ENCODE assay signal across 8 cellular contexts in genomic region chr10:72626444-72626754, GRCh38. TPM values are rescaled to one million over a fixed set of nuclear protein-coding genes. Genes with fewer than 3 reads are reported as not detected.
DNase-seq lines count a peak whose midpoint lies in the region; ATAC-seq and TF ChIP-seq lines count a peak whose summit lies in the region.

No MANE protein-coding gene starts in this region.

- CTCF ChIA-PET in HCT116 (lab: Charles Lee): no interaction called here

- TSS peak; percentile 92 for BruUV-seq in HCT116 (replicated peaks; lab: Mats Ljungman, UMichigan)

- RAD21 ChIA-PET in HCT116 (lab: Charles Lee; ENCODE audit: low non-redundant PET in 1 of 2, low total read pairs in 2 of 2, uncharacterized antibody in 2 of 2, unreplicated experiment in 2 of 2): no interaction called here

- H3K4me2 ChIP-seq in HCT116 (ENCODE audit: low read length) (peak overlapping the region; percentile 71), smooth muscle cell (peak overlapping the region; percentile 84)

- H4K20me1 ChIP-seq in HCT116 (ENCODE audit: insufficient read depth) (no peaks in the 10 kb centered on the region), smooth muscle cell (ENCODE audit: low read depth) (peaks cover 4% of the 10 kb centered on the region)

- no peaks in the 10 kb centered on the region for H3F3A ChIP-seq in smooth muscle cell (ENCODE audit: low read depth)

- H3K4me1 ChIP-seq in HCT116 (ENCODE audit: control insufficient read depth in 1 of 2, insufficient read depth in 2 of 2, low read length in 2 of 2): peaks cover 2 to 18% of the 10 kb centered on the region in 2 experiments; a peak in 3 of 4 replicates
- peaks cover 13% of the 10 kb centered on the region for H3K4me1 ChIP-seq in smooth muscle cell (ENCODE audit: low read depth)

- H3K9me3 ChIP-seq in HCT116 (ENCODE audit: control insufficient read depth in 1 of 2, insufficient read depth in 1 of 2, low read depth in 1 of 2, low read length in 2 of 2) (no peaks in the 10 kb centered on the region), WERI-Rb-1 (ENCODE audit: severe bottlenecking) (peaks cover 6% of the 10 kb centered on the region), smooth muscle cell (replicated peaks; ENCODE audit: low read depth) (no peaks in the 10 kb centered on the region)

- no peak for ATAC-seq in HCT116
- no peak for ATAC-seq in HG03378 (IDR thresholded peaks at IDR 0.05; ENCODE audit: unreplicated experiment)

- WGBS in smooth muscle cell (ENCODE audit: low lambda C conversion rate): 32% methylated on average over 1 of the region's 1 CpG

- TF ChIP-seq CTCF in HCT116 (IDR thresholded peaks at IDR 0.05 in 2 of 3, conservative IDR thresholded peaks at IDR 0.05 in 1 of 3; ENCODE audit: borderline replicate concordance in 1 of 3, insufficient read depth in 1 of 3, low read depth in 2 of 3, low read length in 2 of 3) (no peak), WERI-Rb-1 (IDR thresholded peaks at IDR 0.05; ENCODE audit: low read depth, low read length) (no peak), foreskin fibroblast (IDR thresholded peaks at IDR 0.05; ENCODE audit: low read depth, low read length) (no peak), smooth muscle cell (IDR thresholded peaks at IDR 0.05; ENCODE audit: borderline replicate concordance, insufficient read depth, poor library complexity, severe bottlenecking) (no peak)

- no peak for TF ChIP-seq RAD21 in HCT116 (IDR thresholded peaks at IDR 0.05; ENCODE audit: low read depth)

- intact Hi-C loops in HCT116 (cut with micrococcal nuclease): no loop called here

- POLR2A ChIA-PET in HCT116 (lab: Charles Lee): interaction anchor here (1.0 to 1.5 kb wide), 2 partner anchors 39 to 67 kb away, joined by 3 to 4 read pairs; no protein-coding TSS in a partner anchor

- TF ChIP-seq POLR2A in HCT116 (IDR thresholded peaks at IDR 0.05; ENCODE audit: borderline replicate concordance, extremely low read depth, insufficient read depth, insufficient read length): no peak

- H3K27ac ChIP-seq in HCT116 (ENCODE audit: low read depth, low read length) (peak overlapping the region; percentile 49; the same call in 1 of the 2 replicates), WERI-Rb-1 (peak overlapping the region; percentile 90), smooth muscle cell (ENCODE audit: low read depth) (no peak overlapping the region)

- H3K27me3 ChIP-seq in HCT116 (ENCODE audit: insufficient read depth, low read length) (no peaks in the 10 kb centered on the region), WERI-Rb-1 (ENCODE audit: insufficient read depth, low read depth, severe bottlenecking) (no peaks in the 10 kb centered on the region), smooth muscle cell (ENCODE audit: low read depth) (no peaks in the 10 kb centered on the region)

- H2AFZ ChIP-seq in HCT116 (ENCODE audit: low read depth, low read length, poor library complexity, severe bottlenecking): peak overlapping the region; percentile 74
- peak overlapping the region; percentile 81 for H2AFZ ChIP-seq in smooth muscle cell (ENCODE audit: low read depth)

- H3K9me2 ChIP-seq in HCT116 (ENCODE audit: insufficient read depth): no peaks in the 10 kb centered on the region

- H3K36me3 ChIP-seq in HCT116 (ENCODE audit: control insufficient read depth in 1 of 2, insufficient read depth in 2 of 2, low read length in 2 of 2): no peaks in the 10 kb centered on the region
- no peaks in the 10 kb centered on the region for H3K36me3 ChIP-seq in WERI-Rb-1
- no peaks in the 10 kb centered on the region for H3K36me3 ChIP-seq in smooth muscle cell (ENCODE audit: low read depth)

- H3K9ac ChIP-seq in HCT116 (ENCODE audit: low read length) (peak overlapping the region; percentile 64), smooth muscle cell (ENCODE audit: low read depth) (no peak overlapping the region)

- H3K4me3 ChIP-seq in HCT116 (replicated peaks in 1 of 2; ENCODE audit: low read depth in 1 of 2, low read length in 2 of 2) (peak overlapping the region; percentile 80 to 84), WERI-Rb-1 (ENCODE audit: low read depth, low read length) (peak overlapping the region; percentile 69), foreskin fibroblast (ENCODE audit: low read depth in 1 of 2, low read length in 2 of 2) (peak overlapping the region; percentile 87 to 99), smooth muscle cell (peak overlapping the region; percentile 58)

- DNase-seq in HCT116 (ENCODE audit: low read depth, low spot score) (no peak), WERI-Rb-1 (no peak), foreskin fibroblast (no peak), smooth muscle cell (lab: John Stamatoyannopoulos, UW; ENCODE audit: unreplicated experiment) (no peak), DMS153 treated with DMSO at 0.1 percent for 48 hours (lab: John Stamatoyannopoulos, UW; ENCODE audit: unreplicated experiment) (no peak), NCI-H226 (no peak), NCI-H2196 treated with DMSO at 0.1 percent for 48 hours (lab: John Stamatoyannopoulos, UW; ENCODE audit: unreplicated experiment) (no peak)

- peaks cover 14% of the 10 kb centered on the region for H3K79me2 ChIP-seq in HCT116 (ENCODE audit: insufficient read depth, low read length)
- peaks cover 36% of the 10 kb centered on the region for H3K79me2 ChIP-seq in smooth muscle cell (ENCODE audit: low read depth)

TF ChIP-seq in HCT116, 20 proteins besides CTCF, POLR2A, EP300 and RAD21:
- no peak for TF ChIP-seq ZNF274 (IDR thresholded peaks at IDR 0.05; ENCODE audit: low read depth, low read length)
- TF ChIP-seq SIN3A (IDR thresholded peaks at IDR 0.05; ENCODE audit: low read depth): no peak
- TF ChIP-seq SRF (IDR thresholded peaks at IDR 0.05; ENCODE audit: low read depth): no peak
- no peak for TF ChIP-seq YY1 (IDR thresholded peaks at IDR 0.05; ENCODE audit: extremely low read depth, insufficient replicate concordance, low read depth, low read length)
- TF ChIP-seq CEBPB (IDR thresholded peaks at IDR 0.05; ENCODE audit: low read depth): no peak
- TF ChIP-seq MAX (IDR thresholded peaks at IDR 0.05): no peak
- no peak for TF ChIP-seq JUND (IDR thresholded peaks at IDR 0.05)
- no peak for TF ChIP-seq ATF3 (IDR thresholded peaks at IDR 0.05)
- TF ChIP-seq SP1 (IDR thresholded peaks at IDR 0.05; ENCODE audit: low read depth): no peak
- no peak for TF ChIP-seq REST (IDR thresholded peaks at IDR 0.05; ENCODE audit: low read depth)
- TF ChIP-seq FOSL1 (IDR thresholded peaks at IDR 0.05; ENCODE audit: low read depth): no peak
- no peak for TF ChIP-seq ZFX (IDR thresholded peaks at IDR 0.05)
- no peak for TF ChIP-seq CBX3 (IDR thresholded peaks at IDR 0.05; ENCODE audit: low read depth)
- no peak for TF ChIP-seq EZH2phosphoT487 (IDR thresholded peaks at IDR 0.05; ENCODE audit: borderline replicate concordance)
- no peak for TF ChIP-seq EGR1 (IDR thresholded peaks at IDR 0.05; ENCODE audit: low read depth)
- no peak for TF ChIP-seq ELF1 (IDR thresholded peaks at IDR 0.05; ENCODE audit: borderline replicate concordance, low read depth)
- TF ChIP-seq EZH2 (IDR thresholded peaks at IDR 0.05): no peak

RNA-seq across cellular contexts. Expression of gene MICU1, which starts 0.5 kb away (rescaled TPM):
- 39.4 TPM for total RNA-seq in HCT116 (2021; ENCODE audit: unreplicated experiment)
- 20.9 and 29.9 TPM in 2 replicates for polyA plus RNA-seq in HCT116 (2012)
- 35.0 and 40.0 TPM in 2 replicates for total RNA-seq in smooth muscle cell
- 30.7 and 35.1 TPM in 2 replicates for polyA plus RNA-seq in smooth muscle cell
